26 cellular contexts compared by ENCODE assay signal in the genomic region with DNA sequence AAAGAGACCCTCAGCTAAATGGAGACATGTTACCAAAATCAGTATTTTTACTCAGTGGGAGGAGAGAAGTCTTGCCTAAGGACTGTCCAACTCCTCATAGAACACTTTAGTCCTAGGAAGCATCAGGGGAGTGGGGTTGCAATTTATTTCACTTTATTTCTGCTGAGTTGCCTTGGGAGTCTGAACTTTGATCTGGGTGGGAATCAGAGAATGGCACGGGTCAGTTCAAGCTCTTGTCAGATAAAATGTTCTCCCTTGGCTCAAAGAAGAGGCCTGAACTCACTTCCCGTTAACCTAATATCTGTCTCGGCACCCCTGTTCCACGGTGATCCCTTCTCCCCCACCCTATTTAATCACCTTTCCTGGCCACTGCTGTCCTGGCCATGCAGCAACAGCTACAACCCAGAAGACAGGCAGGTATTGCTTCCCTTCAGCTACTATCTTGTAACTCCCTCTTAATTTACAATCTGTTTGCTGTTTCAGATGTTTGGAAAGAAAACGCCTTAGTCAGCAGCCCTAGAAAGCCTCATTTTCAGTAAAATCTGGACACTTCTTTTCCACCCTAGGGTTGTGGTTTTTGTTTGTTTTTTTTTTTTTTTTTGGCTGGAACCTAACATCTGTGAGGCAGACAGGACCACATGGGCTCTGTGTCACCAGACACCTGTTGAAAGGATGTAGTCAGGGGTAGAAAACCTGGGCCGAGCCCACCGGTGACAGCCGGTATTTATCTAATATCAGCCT. TPM values are rescaled to one million over a fixed set of nuclear protein-coding genes. Genes with fewer than 3 reads are reported as not detected.
DNase-seq lines count a peak whose midpoint lies in the region; ATAC-seq, FAIRE-seq and TF ChIP-seq lines count a peak whose summit lies in the region.
"Had no signal": no experiment of that assay in that cellular context is flagged by ENCODE, and none has a peak within 500 bp of the region (broad histone marks: within the 10 kb centered on the region; RNA-seq: fewer than 3 reads in every experiment).

No MANE protein-coding gene starts in this region.

- TF ChIP-seq RAD21 in HepG2 (CRISPR knock-in tag; IDR thresholded peaks at IDR 0.05), result no peak

- CTCF ChIA-PET in HepG2 (lab: Yijun Ruan, JAX; ENCODE audit: low intra/inter-chr PET ratio, low total read pairs), result no interaction called here

- no peak for FAIRE-seq in HepG2 (lab: Jason Lieb, UNC)

- peaks cover 16% of the 10 kb centered on the region for H3K9me3 Mint-ChIP-seq in type B pancreatic cell
- H3K9me3 Mint-ChIP-seq: activated B cell treated with CpG ODN at 0.5 μM for 24 hours had no signal

- in situ Hi-C loops in HepG2 (cut with HindIII; ENCODE audit: extremely low pct_ligation_motif_present, low pct_unique_long_range_greater_than_20kb), result loop anchor here (5.0 to 25.0 kb wide), 2 partner anchors 261 to 961 kb away; no protein-coding TSS in a partner anchor

- DNase-seq in HepG2 (ENCODE audit: low spot score) (no peak), right lobe of liver (no peak), mucosa of descending colon (peak in 1 of 3 donors; percentile 47), type B pancreatic cell (ENCODE audit: extremely low spot score, unreplicated experiment) (no peak), SKM-1 (lab: John Stamatoyannopoulos, UW; ENCODE audit: unreplicated experiment) (no peak), stomach (no peak)
- DNase-seq: activated B cell treated with CpG ODN at 0.5 μM for 24 hours; activated CD4-positive, alpha-beta T cell treated with anti-CD3 and anti-CD28 coated beads, Interleukin-2, amount 50 U/mL, for 4 hours; activated naive CD4-positive, alpha-beta T cell treated with Interleukin-2 at 50 U/mL for 16 hours; activated T-cell treated with anti-CD3 and anti-CD28 coated beads, Interleukin-2, amount 50 U/mL, for 72 hours; adrenal gland; effector CD4-positive, alpha-beta T cell; foreskin keratinocyte; H7; heart right ventricle; KBM-7; left cardiac atrium; NCI-H1436; NCI-H524 treated with DMSO at 0.1 percent for 48 hours; SHP77 treated with DMSO at 0.1 percent for 48 hours; SW 1271; T1000; upper lobe of right lung had no signal

- H3K4me1 ChIP-seq in HepG2 (ENCODE audit: insufficient read depth, low read length), result peaks cover 31% of the 10 kb centered on the region
- peaks cover 0 to 4% (median 0%) of the 10 kb centered on the region in 4 donors for H3K4me1 ChIP-seq in right lobe of liver
- H3K4me1 ChIP-seq in duodenal mucosa (ENCODE audit: control insufficient read depth in 1 of 2, insufficient read depth in 2 of 2, low read length in 2 of 2), result peaks cover 29 to 31% of the 10 kb centered on the region in 2 donors
- H3K4me1 ChIP-seq in mucosa of descending colon (ENCODE audit: low read depth), result peaks cover 29% of the 10 kb centered on the region
- H3K4me1 ChIP-seq in stomach, result peaks cover 0 to 31% (median 18%) of the 10 kb centered on the region in 4 donors
- H3K4me1 ChIP-seq: upper lobe of right lung had no signal

- POLR2A ChIA-PET in HepG2 (lab: Yijun Ruan, JAX), result no interaction called here

- peak overlapping the region; percentile 87 for H3K27ac Mint-ChIP-seq in type B pancreatic cell
- H3K27ac Mint-ChIP-seq: activated B cell treated with CpG ODN at 0.5 μM for 24 hours; activated T-cell treated with anti-CD3 and anti-CD28 coated beads, Interleukin-2, amount 50 U/mL, for 72 hours; memory B cell had no signal

- peaks cover 0 to 2% of the 10 kb centered on the region in 2 experiments; a peak in 1 of 5 replicates for H3K27me3 ChIP-seq in HepG2 (ENCODE audit: control insufficient read depth in 1 of 2, insufficient read depth in 2 of 2, low read length in 2 of 2)
- no peaks in the 10 kb centered on the region for H3K27me3 ChIP-seq in right lobe of liver
- H3K27me3 ChIP-seq in duodenal mucosa (ENCODE audit: control insufficient read depth in 1 of 2, insufficient read depth in 2 of 2, low read length in 2 of 2), result no peaks in the 10 kb centered on the region
- H3K27me3 ChIP-seq in stomach, result no peaks in the 10 kb centered on the region
- H3K27me3 ChIP-seq: adrenal gland, foreskin keratinocyte, heart right ventricle, upper lobe of right lung had no signal

- H4K20me1 ChIP-seq in HepG2 (ENCODE audit: insufficient read depth, low read length), result no peaks in the 10 kb centered on the region

- H2AFZ ChIP-seq in HepG2 (ENCODE audit: low read length), result no peak overlapping the region

- H3K4me1 Mint-ChIP-seq in type B pancreatic cell (ENCODE audit: unreplicated experiment), result peaks cover 25% of the 10 kb centered on the region

- H3K4me3 ChIP-seq in HepG2 (replicated peaks in 1 of 3; ENCODE audit: insufficient read depth in 1 of 3, low read depth in 2 of 3, low read length in 3 of 3), result no peak overlapping the region
- no peak overlapping the region for H3K4me3 ChIP-seq in right lobe of liver
- no peak overlapping the region for H3K4me3 ChIP-seq in duodenal mucosa (ENCODE audit: low read depth in 1 of 2, low read length in 2 of 2)
- no peak overlapping the region for H3K4me3 ChIP-seq in mucosa of descending colon
- H3K4me3 ChIP-seq in stomach, result no peak overlapping the region
- H3K4me3 ChIP-seq: adrenal gland, heart right ventricle, upper lobe of right lung had no signal

- H3K79me2 ChIP-seq in HepG2 (ENCODE audit: insufficient read depth, low read length), result no peaks in the 10 kb centered on the region

- intact Hi-C loops in HepG2 (cut with micrococcal nuclease; ENCODE audit: unreplicated experiment) (no loop called here), right lobe of liver (cut with DNase I) (no loop called here), mucosa of descending colon (cut with DNase I, micrococcal nuclease) (loop anchor here in 1 of 2 donors (10.0 kb wide), 1 partner anchor 264 kb away; no protein-coding TSS in a partner anchor), stomach (cut with DNase I; ENCODE audit: low total_unique reads) (loop anchor here (10.0 kb wide), 1 partner anchor 264 kb away; no protein-coding TSS in a partner anchor)

- no peak overlapping the region for H3K27ac ChIP-seq in HepG2 (ENCODE audit: extremely low read length, insufficient read depth, low read length)
- H3K27ac ChIP-seq in right lobe of liver, result no peak overlapping the region
- H3K27ac ChIP-seq in duodenal mucosa (ENCODE audit: low read depth, low read length), result peak overlapping the region; percentile 8
- H3K27ac ChIP-seq in stomach, result no peak overlapping the region
- H3K27ac ChIP-seq: adrenal gland, foreskin keratinocyte, heart right ventricle, upper lobe of right lung had no signal

- TF ChIP-seq POLR2A in HepG2 (IDR thresholded peaks at IDR 0.05; ENCODE audit: insufficient read depth in 1 of 2, low read depth in 2 of 2, low read length in 2 of 2) (no peak), right lobe of liver (IDR thresholded peaks at IDR 0.05) (no peak), stomach (IDR thresholded peaks at IDR 0.05) (no peak)

- ATAC-seq in HepG2 (no peak), right lobe of liver (no peak), mucosa of descending colon (peak; percentile 59), HG03175 (IDR thresholded peaks at IDR 0.05; ENCODE audit: unreplicated experiment) (no peak)
- ATAC-seq: activated T-cell treated with anti-CD3 and anti-CD28 coated beads, Interleukin-2, amount 50 U/mL, for 72 hours; foreskin keratinocyte; heart right ventricle; left cardiac atrium; upper lobe of right lung had no signal

- TF ChIP-seq EP300 in HepG2 (IDR thresholded peaks at IDR 0.05; ENCODE audit: low read depth in 2 of 2, low read length in 2 of 2) (no peak), HepG2 (CRISPR knock-in tag; IDR thresholded peaks at IDR 0.05; ENCODE audit: borderline replicate concordance) (no peak), stomach (IDR thresholded peaks at IDR 0.05) (no peak)

- no TSS peak for BruUV-seq in HepG2 (replicated peaks; lab: Mats Ljungman, UMichigan)

- peak overlapping the region; percentile 3; the same call in 1 of the 2 replicates for H3K9ac ChIP-seq in HepG2 (ENCODE audit: insufficient read depth, low read depth, low read length)
- no peak overlapping the region for H3K9ac ChIP-seq in duodenal mucosa (ENCODE audit: low read depth in 1 of 2, low read length in 2 of 2)

- WGBS in HepG2 (ENCODE audit: low lambda C conversion rate), result 16% methylated on average over 8 of the region's 8 CpGs
- WGBS in right lobe of liver (ENCODE audit: insufficient coverage, low coverage, low lambda C conversion rate, missing lambda C conversion rate), result 38% methylated on average over 5 of the region's 8 CpGs
- 42 to 54% (median 48%) methylated on average over 8 of the region's 8 CpGs for WGBS in stomach, 5 donors

- peak overlapping the region; percentile 22 for H3K4me2 ChIP-seq in HepG2 (ENCODE audit: low read depth, low read length)

- H3K27me3 Mint-ChIP-seq in type B pancreatic cell, result no peaks in the 10 kb centered on the region
- H3K27me3 Mint-ChIP-seq: activated B cell treated with CpG ODN at 0.5 μM for 24 hours, memory B cell had no signal

- H3K36me3 Mint-ChIP-seq in type B pancreatic cell, result no peaks in the 10 kb centered on the region
- H3K36me3 Mint-ChIP-seq: memory B cell had no signal

- no peaks in the 10 kb centered on the region for H3K36me3 ChIP-seq in HepG2 (replicated peaks in 1 of 2; ENCODE audit: control insufficient read depth in 1 of 2, insufficient read depth in 2 of 2, low read length in 2 of 2)
- H3K36me3 ChIP-seq in right lobe of liver, result no peaks in the 10 kb centered on the region
- H3K36me3 ChIP-seq in duodenal mucosa (ENCODE audit: control insufficient read depth in 1 of 2, insufficient read depth in 2 of 2, low read length in 2 of 2), result no peaks in the 10 kb centered on the region
- H3K36me3 ChIP-seq in mucosa of descending colon (ENCODE audit: low read depth), result no peaks in the 10 kb centered on the region
- no peaks in the 10 kb centered on the region for H3K36me3 ChIP-seq in stomach
- H3K36me3 ChIP-seq: adrenal gland, heart right ventricle, upper lobe of right lung had no signal

- H3K4me3 Mint-ChIP-seq in type B pancreatic cell, result no peak overlapping the region
- H3K4me3 Mint-ChIP-seq: activated B cell treated with CpG ODN at 0.5 μM for 24 hours; activated T-cell treated with anti-CD3 and anti-CD28 coated beads, Interleukin-2, amount 50 U/mL, for 72 hours; memory B cell had no signal

- peaks cover 5% of the 10 kb centered on the region; the same call in 1 of the 2 replicates for H3K9me3 ChIP-seq in HepG2 (ENCODE audit: low read length)
- no peaks in the 10 kb centered on the region for H3K9me3 ChIP-seq in right lobe of liver
- no peaks in the 10 kb centered on the region for H3K9me3 ChIP-seq in duodenal mucosa (ENCODE audit: control insufficient read depth in 1 of 2, low read length in 2 of 2)
- no peaks in the 10 kb centered on the region for H3K9me3 ChIP-seq in mucosa of descending colon
- no peaks in the 10 kb centered on the region for H3K9me3 ChIP-seq in stomach
- H3K9me3 ChIP-seq: adrenal gland, upper lobe of right lung had no signal

- TF ChIP-seq CTCF in HepG2 (CRISPR knock-in tag; IDR thresholded peaks at IDR 0.05) (no peak), right lobe of liver (IDR thresholded peaks at IDR 0.05) (no peak), mucosa of descending colon (IDR thresholded peaks at IDR 0.05) (no peak), type B pancreatic cell (conservative IDR thresholded peaks at IDR 0.05) (no peak), stomach (IDR thresholded peaks at IDR 0.05) (no peak)

RNA-seq across cellular contexts. Expression of a gene that starts 52.5 kb away (rescaled TPM):
- total RNA-seq in HepG2 (2016; rRNA removed; fragmentation: Illumina TruSeq; extraction: Trizol), result 6.7 and 11.8 TPM in 2 replicates
- 1.4 and 1.5 TPM in 2 replicates for total RNA-seq in HepG2 (2016; cell fraction: cytosol; rRNA removed; fragmentation: Illumina TruSeq; extraction: Trizol; ENCODE audit: low read depth)
- total RNA-seq in HepG2 (2016; cell fraction: insoluble cytoplasmic fraction; rRNA removed; fragmentation: Illumina TruSeq; extraction: Trizol), result 6.7 and 10.6 TPM in 2 replicates
- 7.8 and 8.3 TPM in 2 replicates for total RNA-seq in HepG2 (2016; cell fraction: membrane; rRNA removed; fragmentation: Illumina TruSeq; extraction: Trizol)
- total RNA-seq in HepG2 (2016; cell fraction: nucleus; rRNA removed; fragmentation: Illumina TruSeq; extraction: Trizol), result 14.3 and 14.5 TPM in 2 replicates
- polyA plus RNA-seq in HepG2 (2011; rRNA removed), result 22.6 and 23.5 TPM in 2 replicates
- 18.0 and 25.0 TPM in 2 replicates for polyA plus RNA-seq in HepG2 (2011; cell fraction: cytosol; rRNA removed)
- polyA plus RNA-seq in HepG2 (2011; cell fraction: nucleus; rRNA removed), result 19.6 and 25.0 TPM in 2 replicates
- 42.6 and 46.2 TPM in 2 replicates for polyA plus RNA-seq in HepG2 (2012)
- polyA plus RNA-seq in HepG2 (2016; cell fraction: cytosol; fragmentation: Illumina TruSeq; extraction: Trizol; ENCODE audit: low read depth), result 1.8 and 2.6 TPM in 2 replicates
- polyA plus RNA-seq in HepG2 (2016; cell fraction: insoluble cytoplasmic fraction; fragmentation: Illumina TruSeq; extraction: Trizol; ENCODE audit: low read depth), result 15.8 and 17.6 TPM in 2 replicates
- 6.6 and 6.8 TPM in 2 replicates for polyA plus RNA-seq in HepG2 (2016; cell fraction: membrane; fragmentation: Illumina TruSeq; extraction: Trizol; ENCODE audit: low read depth)
- polyA plus RNA-seq in HepG2 (2016; cell fraction: nucleus; fragmentation: Illumina TruSeq; extraction: Trizol; ENCODE audit: insufficient read depth, low read depth), result 25.6 and 26.8 TPM in 2 replicates
- polyA minus RNA-seq in HepG2 (2011; rRNA and poly(A)+ RNA removed; ENCODE audit: low replicate concordance), result 7.6 and 39.9 TPM in 2 replicates
- polyA minus RNA-seq in HepG2 (2011; cell fraction: cytosol; rRNA and poly(A)+ RNA removed), result 37.8 and 40.2 TPM in 2 replicates
- 37.5 and 39.7 TPM in 2 replicates for polyA minus RNA-seq in HepG2 (2011; cell fraction: nucleus; rRNA and poly(A)+ RNA removed)
- 10 to 100 TPM in 2 of 6 experiments, 1 to 10 TPM in 4; 3.7 to 14.4 (median 8.4) TPM for total RNA-seq in right lobe of liver
- total RNA-seq in mucosa of descending colon, result 10 to 100 TPM; 17.3 to 20.6 (median 20.6) TPM
- total RNA-seq in type B pancreatic cell (ENCODE audit: low replicate concordance), result 19.2 and 26.2 TPM in 2 replicates
- total RNA-seq in stomach, result 10 to 100 TPM in 2 of 5 donors, 1 to 10 TPM in 3; 2.0 to 11.9 (median 9.3) TPM
- 1 to 10 TPM; 2.9 to 7.2 (median 5.7) TPM for polyA plus RNA-seq in stomach
